In genomic region chr3:72008226-72008996, GRCh38 we compare ENCODE assay signal across 1 cellular context.
A peak's percentile ranks its signal among the peaks of the same experiment; 100 is the strongest.
TF ChIP-seq lines count a peak whose summit lies in the region.

No MANE protein-coding gene starts in this region.

TF ChIP-seq in K562, 482 proteins besides CTCF, POLR2A, EP300 and RAD21 (continued from another document and continues in another):
- TF ChIP-seq, protein P1, sequence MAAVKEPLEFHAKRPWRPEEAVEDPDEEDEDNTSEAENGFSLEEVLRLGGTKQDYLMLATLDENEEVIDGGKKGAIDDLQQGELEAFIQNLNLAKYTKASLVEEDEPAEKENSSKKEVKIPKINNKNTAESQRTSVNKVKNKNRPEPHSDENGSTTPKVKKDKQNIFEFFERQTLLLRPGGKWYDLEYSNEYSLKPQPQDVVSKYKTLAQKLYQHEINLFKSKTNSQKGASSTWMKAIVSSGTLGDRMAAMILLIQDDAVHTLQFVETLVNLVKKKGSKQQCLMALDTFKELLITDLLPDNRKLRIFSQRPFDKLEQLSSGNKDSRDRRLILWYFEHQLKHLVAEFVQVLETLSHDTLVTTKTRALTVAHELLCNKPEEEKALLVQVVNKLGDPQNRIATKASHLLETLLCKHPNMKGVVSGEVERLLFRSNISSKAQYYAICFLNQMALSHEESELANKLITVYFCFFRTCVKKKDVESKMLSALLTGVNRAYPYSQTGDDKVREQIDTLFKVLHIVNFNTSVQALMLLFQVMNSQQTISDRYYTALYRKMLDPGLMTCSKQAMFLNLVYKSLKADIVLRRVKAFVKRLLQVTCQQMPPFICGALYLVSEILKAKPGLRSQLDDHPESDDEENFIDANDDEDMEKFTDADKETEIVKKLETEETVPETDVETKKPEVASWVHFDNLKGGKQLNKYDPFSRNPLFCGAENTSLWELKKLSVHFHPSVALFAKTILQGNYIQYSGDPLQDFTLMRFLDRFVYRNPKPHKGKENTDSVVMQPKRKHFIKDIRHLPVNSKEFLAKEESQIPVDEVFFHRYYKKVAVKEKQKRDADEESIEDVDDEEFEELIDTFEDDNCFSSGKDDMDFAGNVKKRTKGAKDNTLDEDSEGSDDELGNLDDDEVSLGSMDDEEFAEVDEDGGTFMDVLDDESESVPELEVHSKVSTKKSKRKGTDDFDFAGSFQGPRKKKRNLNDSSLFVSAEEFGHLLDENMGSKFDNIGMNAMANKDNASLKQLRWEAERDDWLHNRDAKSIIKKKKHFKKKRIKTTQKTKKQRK (IDR thresholded peaks at IDR 0.05; ENCODE audit: borderline replicate concordance, low read depth, low read length), result no peak
- TF ChIP-seq BRD9 (IDR thresholded peaks at IDR 0.05; ENCODE audit: low read depth, partially characterized antibody), result no peak
- peak; percentile 69 for TF ChIP-seq MAFG (tag; conservative IDR thresholded peaks at IDR 0.05)
- TF ChIP-seq ZBED1 (IDR thresholded peaks at IDR 0.05), result peak; percentile 86
- no peak for TF ChIP-seq FOXK2 (conservative IDR thresholded peaks at IDR 0.05 in 1 of 2, IDR thresholded peaks at IDR 0.05 in 1 of 2; ENCODE audit: low read depth in 2 of 2)
- TF ChIP-seq, protein P2, sequence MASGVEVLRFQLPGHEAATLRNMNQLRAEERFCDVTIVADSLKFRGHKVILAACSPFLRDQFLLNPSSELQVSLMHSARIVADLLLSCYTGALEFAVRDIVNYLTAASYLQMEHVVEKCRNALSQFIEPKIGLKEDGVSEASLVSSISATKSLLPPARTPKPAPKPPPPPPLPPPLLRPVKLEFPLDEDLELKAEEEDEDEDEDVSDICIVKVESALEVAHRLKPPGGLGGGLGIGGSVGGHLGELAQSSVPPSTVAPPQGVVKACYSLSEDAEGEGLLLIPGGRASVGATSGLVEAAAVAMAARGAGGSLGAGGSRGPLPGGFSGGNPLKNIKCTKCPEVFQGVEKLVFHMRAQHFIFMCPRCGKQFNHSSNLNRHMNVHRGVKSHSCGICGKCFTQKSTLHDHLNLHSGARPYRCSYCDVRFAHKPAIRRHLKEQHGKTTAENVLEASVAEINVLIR (CRISPR knock-in tag; IDR thresholded peaks at IDR 0.05), result no peak
- no peak for TF ChIP-seq SPI1 (IDR thresholded peaks at IDR 0.05; ENCODE audit: borderline replicate concordance, low read depth, low read length)
- no peak for TF ChIP-seq HNRNPLL (IDR thresholded peaks at IDR 0.05; ENCODE audit: low read depth, low read length, poor library complexity, severe bottlenecking)
- no peak for TF ChIP-seq HDAC1 (IDR thresholded peaks at IDR 0.05)
- no peak for TF ChIP-seq CEBPG (CRISPR knock-in tag; IDR thresholded peaks at IDR 0.05)
- TF ChIP-seq CEBPG (tag; conservative IDR thresholded peaks at IDR 0.05 in 1 of 2, IDR thresholded peaks at IDR 0.05 in 1 of 2), result 0 out of 4 replicates have a peak, but pooled peaks of 1 of the 2 experiments have one; percentile 39
- TF ChIP-seq ZNF253 (CRISPR knock-in tag; conservative IDR thresholded peaks at IDR 0.05), result no peak
- no peak for TF ChIP-seq ZNF764 (CRISPR knock-in tag; IDR thresholded peaks at IDR 0.05; ENCODE audit: low read depth)
- TF ChIP-seq, protein P3, sequence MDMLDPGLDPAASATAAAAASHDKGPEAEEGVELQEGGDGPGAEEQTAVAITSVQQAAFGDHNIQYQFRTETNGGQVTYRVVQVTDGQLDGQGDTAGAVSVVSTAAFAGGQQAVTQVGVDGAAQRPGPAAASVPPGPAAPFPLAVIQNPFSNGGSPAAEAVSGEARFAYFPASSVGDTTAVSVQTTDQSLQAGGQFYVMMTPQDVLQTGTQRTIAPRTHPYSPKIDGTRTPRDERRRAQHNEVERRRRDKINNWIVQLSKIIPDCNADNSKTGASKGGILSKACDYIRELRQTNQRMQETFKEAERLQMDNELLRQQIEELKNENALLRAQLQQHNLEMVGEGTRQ (CRISPR knock-in tag; IDR thresholded peaks at IDR 0.05), result no peak
- no peak for TF ChIP-seq SIRT6 (IDR thresholded peaks at IDR 0.05; ENCODE audit: low read depth, low read length)
- TF ChIP-seq SRSF3 (IDR thresholded peaks at IDR 0.05; ENCODE audit: insufficient read depth, low read length), result no peak
- peak; percentile 23; the same call in 1 of the 2 replicates for TF ChIP-seq SOX6 (IDR thresholded peaks at IDR 0.05)
- TF ChIP-seq HLTF (IDR thresholded peaks at IDR 0.05), result no peak
- 0 out of 2 replicates have a peak, but pooled peaks have one; percentile 51 for TF ChIP-seq DMBX1 (CRISPR knock-in tag; IDR thresholded peaks at IDR 0.05; ENCODE audit: borderline replicate concordance)
- TF ChIP-seq YY1 (IDR thresholded peaks at IDR 0.05; ENCODE audit: borderline replicate concordance in 1 of 3, control insufficient read depth in 1 of 3, extremely low read depth in 1 of 3, insufficient read depth in 3 of 3, insufficient read length in 1 of 3, insufficient replicate concordance in 2 of 3, low read depth in 1 of 3, low read length in 2 of 3), result peak in 1 of 3 experiments; percentile 31
- TF ChIP-seq ZC3H11A (IDR thresholded peaks at IDR 0.05; ENCODE audit: low read depth, low read length), result no peak
- no peak for TF ChIP-seq ZNF134 (CRISPR knock-in tag; conservative IDR thresholded peaks at IDR 0.05)
- no peak for TF ChIP-seq HDAC6 (IDR thresholded peaks at IDR 0.05; ENCODE audit: low read depth, low read length)
- no peak for TF ChIP-seq ZNF561 (CRISPR knock-in tag; conservative IDR thresholded peaks at IDR 0.05)
- TF ChIP-seq ZNF518B (CRISPR knock-in tag; IDR thresholded peaks at IDR 0.05), result no peak
- TF ChIP-seq RERE (CRISPR knock-in tag; IDR thresholded peaks at IDR 0.05; ENCODE audit: borderline replicate concordance), result no peak
- TF ChIP-seq ZNF41 (CRISPR knock-in tag; conservative IDR thresholded peaks at IDR 0.05), result no peak
- no peak for TF ChIP-seq ELF1 (tag; IDR thresholded peaks at IDR 0.05)
- TF ChIP-seq NFE2 (IDR thresholded peaks at IDR 0.05; ENCODE audit: low read depth), result peak; percentile 81
- TF ChIP-seq SNRNP70 (optimal IDR thresholded peaks at IDR 0.05; ENCODE audit: low read depth, low read length), result no peak
- no peak for TF ChIP-seq KLF6 (CRISPR knock-in tag; IDR thresholded peaks at IDR 0.05; ENCODE audit: borderline replicate concordance)
- peak; percentile 38; the same call in 1 of the 2 replicates for TF ChIP-seq JUN (IDR thresholded peaks at IDR 0.05; ENCODE audit: borderline replicate concordance, low read depth, low read length)
- TF ChIP-seq JUN (CRISPR knock-in tag; IDR thresholded peaks at IDR 0.05; ENCODE audit: borderline replicate concordance), result no peak
- TF ChIP-seq MXD1 (CRISPR knock-in tag; IDR thresholded peaks at IDR 0.05; ENCODE audit: borderline replicate concordance, poor library complexity, severe bottlenecking), result no peak
- no peak for TF ChIP-seq FIP1L1 (IDR thresholded peaks at IDR 0.05; ENCODE audit: low read depth, low read length, poor library complexity, severe bottlenecking)
- no peak for TF ChIP-seq ASH1L (IDR thresholded peaks at IDR 0.05; ENCODE audit: borderline replicate concordance, low read depth, partially characterized antibody)
- no peak for TF ChIP-seq KDM5B (IDR thresholded peaks at IDR 0.05; ENCODE audit: insufficient replicate concordance, low read depth, low read length)
- TF ChIP-seq, protein P4, sequence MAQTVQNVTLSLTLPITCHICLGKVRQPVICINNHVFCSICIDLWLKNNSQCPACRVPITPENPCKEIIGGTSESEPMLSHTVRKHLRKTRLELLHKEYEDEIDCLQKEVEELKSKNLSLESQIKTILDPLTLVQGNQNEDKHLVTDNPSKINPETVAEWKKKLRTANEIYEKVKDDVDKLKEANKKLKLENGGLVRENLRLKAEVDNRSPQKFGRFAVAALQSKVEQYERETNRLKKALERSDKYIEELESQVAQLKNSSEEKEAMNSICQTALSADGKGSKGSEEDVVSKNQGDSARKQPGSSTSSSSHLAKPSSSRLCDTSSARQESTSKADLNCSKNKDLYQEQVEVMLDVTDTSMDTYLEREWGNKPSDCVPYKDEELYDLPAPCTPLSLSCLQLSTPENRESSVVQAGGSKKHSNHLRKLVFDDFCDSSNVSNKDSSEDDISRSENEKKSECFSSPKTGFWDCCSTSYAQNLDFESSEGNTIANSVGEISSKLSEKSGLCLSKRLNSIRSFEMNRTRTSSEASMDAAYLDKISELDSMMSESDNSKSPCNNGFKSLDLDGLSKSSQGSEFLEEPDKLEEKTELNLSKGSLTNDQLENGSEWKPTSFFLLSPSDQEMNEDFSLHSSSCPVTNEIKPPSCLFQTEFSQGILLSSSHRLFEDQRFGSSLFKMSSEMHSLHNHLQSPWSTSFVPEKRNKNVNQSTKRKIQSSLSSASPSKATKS (CRISPR knock-in tag; IDR thresholded peaks at IDR 0.05), result no peak
- no peak for TF ChIP-seq CBX1 (IDR thresholded peaks at IDR 0.05; ENCODE audit: low read depth)
- TF ChIP-seq HSF4 (CRISPR knock-in tag; IDR thresholded peaks at IDR 0.05; ENCODE audit: borderline replicate concordance), result no peak
- no peak for TF ChIP-seq KLF1 (tag; IDR thresholded peaks at IDR 0.05)
- no peak; the same call in 1 of the 2 replicates for TF ChIP-seq MAFF (IDR thresholded peaks at IDR 0.05; ENCODE audit: low read length)
- 0 out of 2 replicates have a peak, but pooled peaks have one; percentile 45 for TF ChIP-seq ARID1B (IDR thresholded peaks at IDR 0.05)
- no peak for TF ChIP-seq SMAD3 (CRISPR knock-in tag; conservative IDR thresholded peaks at IDR 0.05)
- no peak for TF ChIP-seq ARNT (IDR thresholded peaks at IDR 0.05)
- TF ChIP-seq HMGN3 (IDR thresholded peaks at IDR 0.05; ENCODE audit: borderline replicate concordance, extremely low read depth, insufficient read length, low read depth, low read length), result no peak
- no peak for TF ChIP-seq CBFA2T2 (conservative IDR thresholded peaks at IDR 0.05)
- no peak for TF ChIP-seq HOXB6 (CRISPR knock-in tag; IDR thresholded peaks at IDR 0.05; ENCODE audit: borderline replicate concordance)
- no peak for TF ChIP-seq RB1 (IDR thresholded peaks at IDR 0.05; ENCODE audit: low read depth)
- TF ChIP-seq CREBBP (IDR thresholded peaks at IDR 0.05; ENCODE audit: low read depth, low read length), result no peak
- no peak for TF ChIP-seq NBN (IDR thresholded peaks at IDR 0.05; ENCODE audit: low read depth)
- no peak for TF ChIP-seq ZNF217 (CRISPR knock-in tag; IDR thresholded peaks at IDR 0.05)
- no peak for TF ChIP-seq PRPF4 (IDR thresholded peaks at IDR 0.05; ENCODE audit: insufficient read depth, low read depth, low read length, poor library complexity, severe bottlenecking)
- no peak for TF ChIP-seq MCM7 (IDR thresholded peaks at IDR 0.05)
- TF ChIP-seq RBM39 (optimal IDR thresholded peaks at IDR 0.05; ENCODE audit: low read depth, low read length), result no peak
